ENCODE assay signal across 9 cellular contexts in the genomic region with DNA sequence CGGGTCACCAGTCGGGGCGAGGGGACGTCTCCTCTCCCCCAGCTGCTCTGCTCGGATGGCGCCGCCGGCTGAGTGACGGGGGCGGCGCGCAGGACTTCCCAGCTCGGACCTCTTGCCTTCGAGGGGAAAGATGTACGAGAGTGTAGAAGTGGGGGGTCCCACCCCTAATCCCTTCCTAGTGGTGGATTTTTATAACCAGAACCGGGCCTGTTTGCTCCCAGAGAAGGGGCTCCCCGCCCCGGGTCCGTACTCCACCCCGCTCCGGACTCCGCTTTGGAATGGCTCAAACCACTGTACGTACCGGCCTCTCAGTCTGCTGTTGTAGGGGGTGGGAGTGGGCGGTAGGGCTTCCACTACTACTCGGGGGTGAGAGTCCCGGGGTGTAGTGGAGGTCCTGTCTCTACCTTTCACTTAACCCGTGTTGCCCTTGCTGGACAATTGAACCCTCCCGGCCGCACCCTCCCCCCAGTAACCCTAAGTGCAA. TPM values are rescaled to one million over a fixed set of nuclear protein-coding genes. Genes with fewer than 3 reads are reported as not detected.
A peak's percentile ranks its signal among the peaks of the same experiment; 100 is the strongest.
DNase-seq lines count a peak whose midpoint lies in the region; ATAC-seq and TF ChIP-seq lines count a peak whose summit lies in the region.
"Had no signal": no experiment of that assay in that cellular context is flagged by ENCODE, and none has a peak within 500 bp of the region (broad histone marks: within the 10 kb centered on the region; RNA-seq: fewer than 3 reads in every experiment).

No MANE protein-coding gene starts in this region.

- DNase-seq in cardiac muscle cell (ENCODE audit: low read depth in 1 of 2, low spot score in 1 of 2) (no peak), Right ventricle myocardium superior (no peak), aorta (no peak), cortex of kidney (lab: John Stamatoyannopoulos, UW) (no peak), OCI-M1 (lab: John Stamatoyannopoulos, UW) (no peak), ACHN (no peak)
- no peak for DNase-seq in effector memory CD8-positive, alpha-beta T cell

- H3K27ac ChIP-seq in cardiac muscle cell, result peak overlapping the region; percentile 84
- peak overlapping the region; percentile 96 for H3K27ac ChIP-seq in muscle layer of colon (ENCODE audit: low read depth, low read length)
- H3K27ac ChIP-seq in aorta (ENCODE audit: low read depth in 1 of 2, low read length in 2 of 2), result peak overlapping the region in 1 of 2 donors; percentile 69

- ATAC-seq in Right ventricle myocardium superior (ENCODE audit: poor library complexity) (no peak), aorta (ENCODE audit: low FRiP score) (no peak)
- no peak for ATAC-seq in effector memory CD8-positive, alpha-beta T cell (replicated peaks)

- peaks cover 61 to 71% of the 10 kb centered on the region in 2 donors for H3K4me1 Mint-ChIP-seq in effector memory CD8-positive, alpha-beta T cell (ENCODE audit: low read depth in 2 of 2)

- H3K9ac ChIP-seq in muscle layer of colon (ENCODE audit: low read length), result peak overlapping the region; percentile 55

- peak overlapping the region; percentile 96 to 97 for H3K27ac Mint-ChIP-seq in effector memory CD8-positive, alpha-beta T cell

- TF ChIP-seq CTCF in cardiac muscle cell (IDR thresholded peaks at IDR 0.05; ENCODE audit: low read depth, low read length), result no peak

- peaks cover 85% of the 10 kb centered on the region for H3K36me3 Mint-ChIP-seq in effector memory CD8-positive, alpha-beta T cell (ENCODE audit: insufficient read depth)

- H3K4me1 ChIP-seq in cardiac muscle cell (ENCODE audit: low read depth) (peaks cover 56% of the 10 kb centered on the region), muscle layer of colon (ENCODE audit: insufficient read depth, low read length) (peaks cover 73% of the 10 kb centered on the region), aorta (ENCODE audit: control insufficient read depth in 1 of 2, insufficient read depth in 2 of 2, low read length in 2 of 2) (no peaks in the 10 kb centered on the region)

- in situ Hi-C loops in ACHN (cut with HindIII; ENCODE audit: low pct_ligation_motif_present, low pct_unique_long_range_greater_than_20kb, low sequenced_read_pairs), result no loop called here

- 2% methylated on average over 28 to 30 of the region's 30 CpGs for WGBS in aorta, 2 donors

- peak overlapping the region; percentile 71 to 79 for H3K4me3 Mint-ChIP-seq in effector memory CD8-positive, alpha-beta T cell

- H3K27me3 Mint-ChIP-seq in effector memory CD8-positive, alpha-beta T cell, result no peaks in the 10 kb centered on the region

- no peaks in the 10 kb centered on the region for H3K9me3 Mint-ChIP-seq in effector memory CD8-positive, alpha-beta T cell

- H3K36me3 ChIP-seq in cardiac muscle cell, result no peaks in the 10 kb centered on the region
- no peaks in the 10 kb centered on the region for H3K36me3 ChIP-seq in muscle layer of colon (ENCODE audit: insufficient read depth, low read length)
- no peaks in the 10 kb centered on the region for H3K36me3 ChIP-seq in aorta (ENCODE audit: control insufficient read depth in 1 of 2, insufficient read depth in 2 of 2, low read length in 1 of 2)

- H3K9me3 ChIP-seq in cardiac muscle cell (ENCODE audit: low read depth) (no peaks in the 10 kb centered on the region), muscle layer of colon (ENCODE audit: low read length) (no peaks in the 10 kb centered on the region), aorta (ENCODE audit: control insufficient read depth, low read length) (no peaks in the 10 kb centered on the region)

- H3K4me3 ChIP-seq in cardiac muscle cell (peak overlapping the region; percentile 60), muscle layer of colon (ENCODE audit: low read depth in 1 of 2, low read length in 2 of 2) (peak overlapping the region; percentile 83 to 96), aorta (ENCODE audit: low read length in 2 of 2) (peak overlapping the region; percentile 88 to 90)

- intact Hi-C loops in Right ventricle myocardium superior (cut with DNase I) (no loop called here), aorta (cut with DNase I) (no loop called here)

- H3K27me3 ChIP-seq in cardiac muscle cell, result no peaks in the 10 kb centered on the region
- H3K27me3 ChIP-seq in muscle layer of colon (ENCODE audit: control insufficient read depth in 1 of 2, insufficient read depth in 2 of 2, low read length in 2 of 2), result no peaks in the 10 kb centered on the region
- no peaks in the 10 kb centered on the region for H3K27me3 ChIP-seq in aorta (ENCODE audit: control insufficient read depth in 1 of 2, insufficient read depth in 2 of 2, low read length in 1 of 2)

RNA-seq across cellular contexts. Expression of gene GJD3, which starts 21.9 kb away (rescaled TPM):
- 0.48 and 1.7 TPM in 2 replicates for total RNA-seq in cardiac muscle cell
- polyA plus RNA-seq in cardiac muscle cell, result 4.6 and 8.6 TPM in 2 replicates
- 1.3 TPM for total RNA-seq in Right ventricle myocardium superior
- total RNA-seq in aorta, result 1 to 10 TPM; 1.8 to 2.2 TPM
- polyA plus RNA-seq in aorta, result not detected
- total RNA-seq: Daoy had no signal

RNA-seq across cellular contexts. Expression of gene RARA, which starts 33.6 kb away (rescaled TPM):
- total RNA-seq in cardiac muscle cell, result 58.9 and 61.3 TPM in 2 replicates
- 33.2 and 43.4 TPM in 2 replicates for polyA plus RNA-seq in cardiac muscle cell
- 15.8 TPM for total RNA-seq in Right ventricle myocardium superior
- 10 to 100 TPM; 52.7 to 88.3 TPM for total RNA-seq in aorta
- polyA plus RNA-seq in aorta, result 10 to 100 TPM; 10.6 to 25.6 TPM

RNA-seq across cellular contexts. Expression of gene CDC6, which starts 54.9 kb away (rescaled TPM):
- total RNA-seq in cardiac muscle cell (7.7 and 16.1 TPM in 2 replicates), Right ventricle myocardium superior (1.1 TPM), aorta (1 to 10 TPM; 1.7 to 2.5 TPM)
- polyA plus RNA-seq in cardiac muscle cell (7.2 and 20.1 TPM in 2 replicates), aorta (1 to 10 TPM in 1 of 2 donors, under 1 TPM in 1; 0.38 to 1.6 TPM)
